Comparison of ENCODE assay signal across 1 cellular context in genomic region chr5:172600571-172600970, GRCh38.
TF ChIP-seq lines count a peak whose summit lies in the region.

No MANE protein-coding gene starts in this region.

TF ChIP-seq in GM23338, 12 proteins besides CTCF, POLR2A, EP300 and RAD21 (continued from another document):
- TF ChIP-seq ZNF462 (CRISPR knock-in tag; IDR thresholded peaks at IDR 0.05): no peak
